18 cellular contexts compared by ENCODE assay signal in genomic region chrX:154157207-154157606, GRCh38. TPM values are rescaled to one million over a fixed set of nuclear protein-coding genes. Genes with fewer than 3 reads are reported as not detected.
"Had no signal": no experiment of that assay in that cellular context is flagged by ENCODE, and none has a peak within 500 bp of the region (broad histone marks: within the 10 kb centered on the region; RNA-seq: fewer than 3 reads in every experiment).

No MANE protein-coding gene starts in this region.

RNA-seq across cellular contexts. Expression of gene OPN1LW, which starts 13.2 kb away (rescaled TPM):
- total RNA-seq: myocyte; naive thymus-derived CD8-positive, alpha-beta T cell; natural killer cell treated with Interleukin-12 subunit alpha and Interleukin-12 subunit beta and Interleukin-15 and Interleukin-18, amount 100 ng/mL, for 72 hours; neural crest cell; osteoblast; ovary; posterior vena cava; prostate gland; renal cortical epithelial cell; smooth muscle cell; spleen; suprapubic skin; transverse colon; upper lobe of right lung; urinary bladder; uterus had no signal
- polyA plus RNA-seq: naive thymus-derived CD8-positive, alpha-beta T cell; ovary; smooth muscle cell; spleen; thymus; urinary bladder had no signal

RNA-seq across cellular contexts. Expression of gene OPN1MW, which starts 25.2 kb away (rescaled TPM):
- total RNA-seq: myocyte; naive thymus-derived CD8-positive, alpha-beta T cell; natural killer cell treated with Interleukin-12 subunit alpha and Interleukin-12 subunit beta and Interleukin-15 and Interleukin-18, amount 100 ng/mL, for 72 hours; neural crest cell; osteoblast; ovary; posterior vena cava; prostate gland; renal cortical epithelial cell; smooth muscle cell; spleen; suprapubic skin; testis; transverse colon; upper lobe of right lung; urinary bladder; uterus had no signal
- polyA plus RNA-seq: naive thymus-derived CD8-positive, alpha-beta T cell; ovary; smooth muscle cell; spleen; urinary bladder had no signal
